ENCODE assay signal across 1 cellular context in genomic region chr2:178450574-178451429, GRCh38.
TF ChIP-seq lines count a peak whose summit lies in the region.

Gene PJVK (plus strand): TSS chr2:178451378. CDS start chr2:178453410, 2,032 bp downstream.
Gene PRKRA (minus strand): TSS chr2:178451175. CDS start chr2:178451030, 145 bp downstream.

TF ChIP-seq in HEK293, 187 proteins besides CTCF, POLR2A, EP300 and RAD21 (continued from another document and continues in another):
- no peak for TF ChIP-seq ZNF148 (tag by site-specific recombination; IDR thresholded peaks at IDR 0.05; ENCODE audit: borderline replicate concordance)
- peak; percentile 51; the same call in 1 of the 2 replicates for TF ChIP-seq ZNF596 (tag by site-specific recombination; IDR thresholded peaks at IDR 0.05)
- TF ChIP-seq ZNF37A (tag by site-specific recombination; IDR thresholded peaks at IDR 0.05): no peak
- TF ChIP-seq, protein P1, sequence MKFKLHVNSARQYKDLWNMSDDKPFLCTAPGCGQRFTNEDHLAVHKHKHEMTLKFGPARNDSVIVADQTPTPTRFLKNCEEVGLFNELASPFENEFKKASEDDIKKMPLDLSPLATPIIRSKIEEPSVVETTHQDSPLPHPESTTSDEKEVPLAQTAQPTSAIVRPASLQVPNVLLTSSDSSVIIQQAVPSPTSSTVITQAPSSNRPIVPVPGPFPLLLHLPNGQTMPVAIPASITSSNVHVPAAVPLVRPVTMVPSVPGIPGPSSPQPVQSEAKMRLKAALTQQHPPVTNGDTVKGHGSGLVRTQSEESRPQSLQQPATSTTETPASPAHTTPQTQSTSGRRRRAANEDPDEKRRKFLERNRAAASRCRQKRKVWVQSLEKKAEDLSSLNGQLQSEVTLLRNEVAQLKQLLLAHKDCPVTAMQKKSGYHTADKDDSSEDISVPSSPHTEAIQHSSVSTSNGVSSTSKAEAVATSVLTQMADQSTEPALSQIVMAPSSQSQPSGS (tag by site-specific recombination; IDR thresholded peaks at IDR 0.05; ENCODE audit: low read depth): no peak
- TF ChIP-seq HOXD13 (CRISPR knock-in tag; IDR thresholded peaks at IDR 0.05; ENCODE audit: borderline replicate concordance): no peak
- TF ChIP-seq TSHZ1 (tag by site-specific recombination; IDR thresholded peaks at IDR 0.05; ENCODE audit: borderline replicate concordance): no peak
- peak; percentile 38; the same call in 1 of the 2 replicates for TF ChIP-seq ZFP69B (tag by site-specific recombination; IDR thresholded peaks at IDR 0.05)
- TF ChIP-seq SP2 (tag by site-specific recombination; IDR thresholded peaks at IDR 0.05): peak; percentile 90
- TF ChIP-seq, protein P2, sequence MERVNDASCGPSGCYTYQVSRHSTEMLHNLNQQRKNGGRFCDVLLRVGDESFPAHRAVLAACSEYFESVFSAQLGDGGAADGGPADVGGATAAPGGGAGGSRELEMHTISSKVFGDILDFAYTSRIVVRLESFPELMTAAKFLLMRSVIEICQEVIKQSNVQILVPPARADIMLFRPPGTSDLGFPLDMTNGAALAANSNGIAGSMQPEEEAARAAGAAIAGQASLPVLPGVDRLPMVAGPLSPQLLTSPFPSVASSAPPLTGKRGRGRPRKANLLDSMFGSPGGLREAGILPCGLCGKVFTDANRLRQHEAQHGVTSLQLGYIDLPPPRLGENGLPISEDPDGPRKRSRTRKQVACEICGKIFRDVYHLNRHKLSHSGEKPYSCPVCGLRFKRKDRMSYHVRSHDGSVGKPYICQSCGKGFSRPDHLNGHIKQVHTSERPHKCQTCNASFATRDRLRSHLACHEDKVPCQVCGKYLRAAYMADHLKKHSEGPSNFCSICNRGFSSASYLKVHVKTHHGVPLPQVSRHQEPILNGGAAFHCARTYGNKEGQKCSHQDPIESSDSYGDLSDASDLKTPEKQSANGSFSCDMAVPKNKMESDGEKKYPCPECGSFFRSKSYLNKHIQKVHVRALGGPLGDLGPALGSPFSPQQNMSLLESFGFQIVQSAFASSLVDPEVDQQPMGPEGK (tag by site-specific recombination; IDR thresholded peaks at IDR 0.05): peak; percentile 94
- no peak for TF ChIP-seq ZNF311 (tag by site-specific recombination; IDR thresholded peaks at IDR 0.05; ENCODE audit: borderline replicate concordance)
- TF ChIP-seq ZNF394 (tag by site-specific recombination; IDR thresholded peaks at IDR 0.05; ENCODE audit: borderline replicate concordance): peak; percentile 32; the same call in 1 of the 2 replicates
- peak; percentile 90 for TF ChIP-seq ZFHX2 (tag by site-specific recombination; conservative IDR thresholded peaks at IDR 0.05)
- TF ChIP-seq ZNF174 (tag by site-specific recombination; IDR thresholded peaks at IDR 0.05): no peak
- TF ChIP-seq, protein P3, sequence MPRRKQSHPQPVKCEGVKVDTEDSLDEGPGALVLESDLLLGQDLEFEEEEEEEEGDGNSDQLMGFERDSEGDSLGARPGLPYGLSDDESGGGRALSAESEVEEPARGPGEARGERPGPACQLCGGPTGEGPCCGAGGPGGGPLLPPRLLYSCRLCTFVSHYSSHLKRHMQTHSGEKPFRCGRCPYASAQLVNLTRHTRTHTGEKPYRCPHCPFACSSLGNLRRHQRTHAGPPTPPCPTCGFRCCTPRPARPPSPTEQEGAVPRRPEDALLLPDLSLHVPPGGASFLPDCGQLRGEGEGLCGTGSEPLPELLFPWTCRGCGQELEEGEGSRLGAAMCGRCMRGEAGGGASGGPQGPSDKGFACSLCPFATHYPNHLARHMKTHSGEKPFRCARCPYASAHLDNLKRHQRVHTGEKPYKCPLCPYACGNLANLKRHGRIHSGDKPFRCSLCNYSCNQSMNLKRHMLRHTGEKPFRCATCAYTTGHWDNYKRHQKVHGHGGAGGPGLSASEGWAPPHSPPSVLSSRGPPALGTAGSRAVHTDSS (tag by site-specific recombination; IDR thresholded peaks at IDR 0.05): no peak
- no peak for TF ChIP-seq ZNF221 (tag by site-specific recombination; IDR thresholded peaks at IDR 0.05; ENCODE audit: borderline replicate concordance)
- TF ChIP-seq REPIN1 (tag by site-specific recombination; IDR thresholded peaks at IDR 0.05; ENCODE audit: low read depth): no peak
- TF ChIP-seq PBX3 (CRISPR knock-in tag; IDR thresholded peaks at IDR 0.05): no peak
- no peak for TF ChIP-seq ZNF155 (tag by site-specific recombination; IDR thresholded peaks at IDR 0.05)
- TF ChIP-seq ZSCAN4 (tag by site-specific recombination; IDR thresholded peaks at IDR 0.05): no peak
- no peak for TF ChIP-seq ZXDB (tag by site-specific recombination; IDR thresholded peaks at IDR 0.05)
- TF ChIP-seq, protein P4, sequence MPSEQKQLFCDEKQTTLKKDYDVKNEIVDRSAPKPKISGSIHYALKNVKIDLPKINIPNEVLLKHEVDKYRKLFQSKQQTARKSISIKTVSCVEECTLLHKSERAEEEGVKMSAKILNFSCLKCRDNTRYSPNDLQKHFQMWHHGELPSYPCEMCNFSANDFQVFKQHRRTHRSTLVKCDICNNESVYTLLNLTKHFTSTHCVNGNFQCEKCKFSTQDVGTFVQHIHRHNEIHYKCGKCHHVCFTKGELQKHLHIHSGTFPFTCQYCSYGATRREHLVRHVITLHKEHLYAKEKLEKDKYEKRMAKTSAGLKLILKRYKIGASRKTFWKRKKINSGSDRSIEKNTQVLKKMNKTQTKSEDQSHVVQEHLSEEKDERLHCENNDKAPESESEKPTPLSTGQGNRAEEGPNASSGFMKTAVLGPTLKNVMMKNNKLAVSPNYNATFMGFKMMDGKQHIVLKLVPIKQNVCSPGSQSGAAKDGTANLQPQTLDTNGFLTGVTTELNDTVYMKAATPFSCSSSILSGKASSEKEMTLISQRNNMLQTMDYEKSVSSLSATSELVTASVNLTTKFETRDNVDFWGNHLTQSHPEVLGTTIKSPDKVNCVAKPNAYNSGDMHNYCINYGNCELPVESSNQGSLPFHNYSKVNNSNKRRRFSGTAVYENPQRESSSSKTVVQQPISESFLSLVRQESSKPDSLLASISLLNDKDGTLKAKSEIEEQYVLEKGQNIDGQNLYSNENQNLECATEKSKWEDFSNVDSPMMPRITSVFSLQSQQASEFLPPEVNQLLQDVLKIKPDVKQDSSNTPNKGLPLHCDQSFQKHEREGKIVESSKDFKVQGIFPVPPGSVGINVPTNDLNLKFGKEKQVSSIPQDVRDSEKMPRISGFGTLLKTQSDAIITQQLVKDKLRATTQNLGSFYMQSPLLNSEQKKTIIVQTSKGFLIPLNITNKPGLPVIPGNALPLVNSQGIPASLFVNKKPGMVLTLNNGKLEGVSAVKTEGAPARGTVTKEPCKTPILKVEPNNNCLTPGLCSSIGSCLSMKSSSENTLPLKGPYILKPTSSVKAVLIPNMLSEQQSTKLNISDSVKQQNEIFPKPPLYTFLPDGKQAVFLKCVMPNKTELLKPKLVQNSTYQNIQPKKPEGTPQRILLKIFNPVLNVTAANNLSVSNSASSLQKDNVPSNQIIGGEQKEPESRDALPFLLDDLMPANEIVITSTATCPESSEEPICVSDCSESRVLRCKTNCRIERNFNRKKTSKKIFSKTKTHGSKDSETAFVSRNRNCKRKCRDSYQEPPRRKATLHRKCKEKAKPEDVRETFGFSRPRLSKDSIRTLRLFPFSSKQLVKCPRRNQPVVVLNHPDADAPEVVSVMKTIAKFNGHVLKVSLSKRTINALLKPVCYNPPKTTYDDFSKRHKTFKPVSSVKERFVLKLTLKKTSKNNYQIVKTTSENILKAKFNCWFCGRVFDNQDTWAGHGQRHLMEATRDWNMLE (tag by site-specific recombination; conservative IDR thresholded peaks at IDR 0.05; ENCODE audit: low read depth): no peak
- TF ChIP-seq ZNF140 (tag by site-specific recombination; IDR thresholded peaks at IDR 0.05): no peak
- TF ChIP-seq SALL2 (tag by site-specific recombination; IDR thresholded peaks at IDR 0.05; ENCODE audit: borderline replicate concordance): no peak
- TF ChIP-seq ZNF621 (tag by site-specific recombination; IDR thresholded peaks at IDR 0.05): no peak
- no peak for TF ChIP-seq ZNF223 (tag by site-specific recombination; IDR thresholded peaks at IDR 0.05)
- no peak for TF ChIP-seq ZBTB7A (tag by site-specific recombination; IDR thresholded peaks at IDR 0.05; ENCODE audit: low read depth)
- TF ChIP-seq AEBP2 (tag by site-specific recombination; IDR thresholded peaks at IDR 0.05; ENCODE audit: borderline replicate concordance): no peak
- TF ChIP-seq IKZF3 (tag by site-specific recombination; IDR thresholded peaks at IDR 0.05): peak; percentile 16; the same call in 1 of the 2 replicates
- no peak for TF ChIP-seq ZNF416 (tag by site-specific recombination; IDR thresholded peaks at IDR 0.05)
- no peak for TF ChIP-seq ZNF157 (tag by site-specific recombination; IDR thresholded peaks at IDR 0.05)
- peak; percentile 59 for TF ChIP-seq ZBTB10 (tag by site-specific recombination; IDR thresholded peaks at IDR 0.05)
